In genomic region chr6:27176096-27176495, GRCh38 we compare ENCODE assay signal across 10 cellular contexts.
A peak's percentile ranks its signal among the peaks of the same experiment; 100 is the strongest.
DNase-seq lines count a peak whose midpoint lies in the region; ATAC-seq, FAIRE-seq and TF ChIP-seq lines count a peak whose summit lies in the region.
"Had no signal": no experiment of that assay in that cellular context is flagged by ENCODE, and none has a peak within 500 bp of the region (broad histone marks: within the 10 kb centered on the region; RNA-seq: fewer than 3 reads in every experiment).

No MANE protein-coding gene starts in this region.

- H3K4me3 ChIP-seq in Panc1 (ENCODE audit: low read depth in 2 of 2, low read length in 2 of 2) (peak overlapping the region; percentile 92 to 100), small intestine (ENCODE audit: low read depth in 1 of 2, low read length in 2 of 2) (no peak overlapping the region), transverse colon (peak overlapping the region in 1 of 4 donors; percentile 93)

- intact Hi-C loops in Panc1 (cut with micrococcal nuclease; ENCODE audit: unreplicated experiment), result loop anchor here (10.0 kb wide), 1 partner anchor 299 kb away; the partner anchor contains the start of gene ZNF184
- intact Hi-C loops in transverse colon (cut with DNase I; ENCODE audit: low total_unique reads), result no loop called here

- in situ Hi-C loops in Panc1 (cut with HindIII; ENCODE audit: low pct_unique_long_range_greater_than_20kb, low sequenced_read_pairs), result no loop called here
- in situ Hi-C loops in transverse colon (cut with MboI; ENCODE audit: low pct_ligation_motif_present in 1 of 4, low pct_unique_long_range_greater_than_20kb in 1 of 4, low sequenced_read_pairs in 3 of 4), result loop anchor here (10.0 to 25.0 kb wide), 5 partner anchors 299 to 1186 kb away; partner anchors contain the start of gene ZNF184 (in 1 of the 4)

- no peaks in the 10 kb centered on the region for H3K36me3 Mint-ChIP-seq in activated T-cell treated with anti-CD3 and anti-CD28 coated beads, Interleukin-2, amount 50 U/mL, for 4 hours (ENCODE audit: insufficient read depth)
- H3K36me3 Mint-ChIP-seq in endothelial cell (ENCODE audit: low read depth, unreplicated experiment), result no peaks in the 10 kb centered on the region

- H3K27me3 Mint-ChIP-seq in activated T-cell treated with anti-CD3 and anti-CD28 coated beads, Interleukin-2, amount 50 U/mL, for 4 hours (ENCODE audit: low read depth), result peaks cover 1% of the 10 kb centered on the region
- peaks cover 17% of the 10 kb centered on the region for H3K27me3 Mint-ChIP-seq in endothelial cell (ENCODE audit: unreplicated experiment)

- ATAC-seq in activated T-cell treated with anti-CD3 and anti-CD28 coated beads, Interleukin-2, amount 50 U/mL, for 4 hours, result no peak
- no peak for ATAC-seq in Panc1

- H3K4me3 Mint-ChIP-seq in activated T-cell treated with anti-CD3 and anti-CD28 coated beads, Interleukin-2, amount 50 U/mL, for 4 hours, result peak overlapping the region; percentile 92
- peak overlapping the region; percentile 97 for H3K4me3 Mint-ChIP-seq in endothelial cell (ENCODE audit: unreplicated experiment)

- no peaks in the 10 kb centered on the region for H3K9me3 Mint-ChIP-seq in activated T-cell treated with anti-CD3 and anti-CD28 coated beads, Interleukin-2, amount 50 U/mL, for 4 hours
- no peaks in the 10 kb centered on the region for H3K9me3 Mint-ChIP-seq in endothelial cell (ENCODE audit: unreplicated experiment)

- H3K4me1 Mint-ChIP-seq in activated T-cell treated with anti-CD3 and anti-CD28 coated beads, Interleukin-2, amount 50 U/mL, for 4 hours (ENCODE audit: low read depth), result peaks cover 10% of the 10 kb centered on the region
- H3K4me1 Mint-ChIP-seq in endothelial cell (ENCODE audit: unreplicated experiment), result peaks cover 12% of the 10 kb centered on the region

- peak overlapping the region; percentile 30 for H3K27ac Mint-ChIP-seq in endothelial cell (ENCODE audit: unreplicated experiment)

- no peak for FAIRE-seq in small intestine (lab: Jason Lieb, UNC)
- no peak for FAIRE-seq in D721Med (lab: Jason Lieb, UNC)

- POLR2A ChIA-PET in Panc1 (lab: Charles Lee), result interaction anchor here (0.6 kb wide), 1 partner anchor 10 kb away, joined by 4 read pairs; no protein-coding TSS in a partner anchor

- no peak for TF ChIP-seq POLR2A in transverse colon (IDR thresholded peaks at IDR 0.05)

- no peak for TF ChIP-seq EP300 in transverse colon (IDR thresholded peaks at IDR 0.05; ENCODE audit: low read depth)

- CTCF ChIA-PET in Panc1 (lab: Charles Lee), result no interaction called here

- BruUV-seq in Panc1 (replicated peaks; lab: Mats Ljungman, UMichigan), result no TSS peak

- H3K4me1 ChIP-seq in Panc1 (ENCODE audit: control insufficient read depth, insufficient read depth, low read length) (no peaks in the 10 kb centered on the region), small intestine (ENCODE audit: control insufficient read depth in 2 of 2, insufficient read depth in 1 of 2, low read depth in 1 of 2, low read length in 1 of 2) (no peaks in the 10 kb centered on the region), transverse colon (peaks cover 0 to 17% (median 3%) of the 10 kb centered on the region in 4 donors)

- no peaks in the 10 kb centered on the region for H3K9me3 ChIP-seq in Panc1 (ENCODE audit: control insufficient read depth, insufficient read depth, low read depth, low read length)
- no peaks in the 10 kb centered on the region for H3K9me3 ChIP-seq in small intestine (ENCODE audit: control insufficient read depth, low read depth)
- H3K9me3 ChIP-seq in transverse colon, result no peaks in the 10 kb centered on the region

- DNase-seq in activated T-cell treated with anti-CD3 and anti-CD28 coated beads, Interleukin-2, amount 50 U/mL, for 4 hours, result no peak
- no peak for DNase-seq in activated T-cell treated with anti-CD3 and anti-CD28 coated beads, Interleukin-2, amount 50 U/mL, for 48 hours
- DNase-seq in Panc1 (ENCODE audit: low read depth, low spot score), result peak; percentile 17
- no peak for DNase-seq in endothelial cell (ENCODE audit: low spot score)
- DNase-seq in small intestine, result peak; percentile 12
- no peak for DNase-seq in transverse colon
- no peak for DNase-seq in activated CD4-positive, alpha-beta T cell treated with anti-CD3 and anti-CD28 coated beads, Interleukin-2, amount 50 U/mL, for 4 hours
- DNase-seq in D721Med (ENCODE audit: insufficient read length, low spot score), result no peak
- DNase-seq: H7, NCI-H345 had no signal

- 33 to 42% (median 41%) methylated on average over 9 of the region's 9 CpGs for WGBS in small intestine, 3 donors
- 36 to 54% methylated on average over 7 to 9 of the region's 9 CpGs for WGBS in transverse colon (ENCODE audit: low coverage in 1 of 2), 2 donors

- no peak overlapping the region for H3K27ac ChIP-seq in Panc1 (ENCODE audit: low read length)
- H3K27ac ChIP-seq in small intestine (ENCODE audit: low read depth in 1 of 2, low read length in 1 of 2), result no peak overlapping the region
- H3K27ac ChIP-seq in transverse colon, result no peak overlapping the region

- TF ChIP-seq CTCF in Panc1 (IDR thresholded peaks at IDR 0.05), result no peak
- no peak for TF ChIP-seq CTCF in endothelial cell (IDR thresholded peaks at IDR 0.05; ENCODE audit: unreplicated experiment)
- TF ChIP-seq CTCF in transverse colon (IDR thresholded peaks at IDR 0.05), result no peak
- no peak for TF ChIP-seq CTCF in D721Med (IDR thresholded peaks at IDR 0.05; ENCODE audit: insufficient read depth, missing control alignments)

- H3K27me3 ChIP-seq in Panc1 (ENCODE audit: control insufficient read depth, insufficient read depth, low read length) (no peaks in the 10 kb centered on the region), small intestine (ENCODE audit: control insufficient read depth in 2 of 2, insufficient read depth in 2 of 2, low read length in 2 of 2) (no peaks in the 10 kb centered on the region), transverse colon (no peaks in the 10 kb centered on the region)

- H3K36me3 ChIP-seq in Panc1 (ENCODE audit: control insufficient read depth, insufficient read depth, low read length) (no peaks in the 10 kb centered on the region), small intestine (ENCODE audit: control insufficient read depth in 2 of 2, insufficient read depth in 2 of 2, low read length in 2 of 2) (no peaks in the 10 kb centered on the region), transverse colon (no peaks in the 10 kb centered on the region)

Comparison
In these comparisons a context has a peak if more than half of its experiments do, and no peak if none do; other contexts are left out.
1. DNase-seq: peak in Panc1 (single experiment) and small intestine (single experiment); none in activated T-cell treated with anti-CD3 and anti-CD28 coated beads, Interleukin-2, amount 50 U/mL, for 4 hours (single experiment), activated T-cell treated with anti-CD3 and anti-CD28 coated beads, Interleukin-2, amount 50 U/mL, for 48 hours (0 of 2), endothelial cell (single experiment), transverse colon (single experiment), activated CD4-positive, alpha-beta T cell treated with anti-CD3 and anti-CD28 coated beads, Interleukin-2, amount 50 U/mL, for 4 hours (0 of 2) and D721Med (single experiment).
2. H3K4me3 ChIP-seq: peak in Panc1 (2 of 2); none in small intestine (0 of 2).